Comparison of ENCODE assay signal across 8 cellular contexts in the genomic region with DNA sequence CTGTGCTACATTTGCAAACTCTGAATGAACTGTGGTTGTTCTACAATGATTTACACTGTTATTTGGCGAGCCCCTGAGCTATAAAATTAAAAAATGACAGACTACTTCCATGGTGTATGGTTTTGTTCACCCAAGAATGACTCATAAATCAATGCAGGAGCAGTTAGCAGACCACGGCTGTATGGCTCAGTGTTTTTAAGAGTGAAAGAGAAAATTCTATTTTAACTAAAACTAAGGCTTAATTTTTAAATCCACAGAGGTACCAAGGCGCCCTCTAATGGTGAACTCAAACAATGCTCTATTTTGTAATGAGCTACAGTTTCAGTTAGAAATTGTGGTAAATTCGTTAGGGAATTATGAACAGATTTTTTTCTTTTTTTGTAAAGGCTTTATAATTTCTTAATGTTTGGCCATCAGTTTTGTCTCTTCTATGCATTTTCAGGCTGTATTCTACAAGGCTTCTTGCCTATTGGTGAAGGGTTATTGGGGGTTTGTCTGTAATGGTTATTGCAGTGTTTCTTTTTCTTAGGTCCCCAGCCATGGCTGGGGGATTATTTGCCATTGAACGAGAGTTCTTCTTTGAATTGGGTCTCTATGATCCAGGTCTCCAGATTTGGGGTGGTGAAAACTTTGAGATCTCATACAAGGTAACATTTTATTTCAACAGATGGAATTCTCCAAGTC. TPM values are rescaled to one million over a fixed set of nuclear protein-coding genes. Genes with fewer than 3 reads are reported as not detected.
A peak's percentile ranks its signal among the peaks of the same experiment; 100 is the strongest.
DNase-seq lines count a peak whose midpoint lies in the region; ATAC-seq and TF ChIP-seq lines count a peak whose summit lies in the region.

No MANE protein-coding gene starts in this region.

- peaks cover 0 to 3% of the 10 kb centered on the region in 2 donors for H3K4me1 Mint-ChIP-seq in effector memory CD8-positive, alpha-beta T cell (ENCODE audit: low read depth in 2 of 2)
- H3K4me1 Mint-ChIP-seq in nephron progenitor cell = no peaks in the 10 kb centered on the region

- no peaks in the 10 kb centered on the region for H3K9me3 Mint-ChIP-seq in effector memory CD8-positive, alpha-beta T cell
- H3K9me3 Mint-ChIP-seq in nephron progenitor cell = peaks cover 18% of the 10 kb centered on the region

- H3K27ac Mint-ChIP-seq in effector memory CD8-positive, alpha-beta T cell = peak overlapping the region in 1 of 2 donors; percentile 46
- H3K27ac Mint-ChIP-seq in nephron progenitor cell = no peak overlapping the region

- H3K36me3 Mint-ChIP-seq in effector memory CD8-positive, alpha-beta T cell (ENCODE audit: insufficient read depth) = peaks cover 4% of the 10 kb centered on the region
- H3K36me3 Mint-ChIP-seq in nephron progenitor cell (ENCODE audit: low read depth) = peaks cover 52% of the 10 kb centered on the region

- peak; percentile 82 for ATAC-seq in GM21619 (IDR thresholded peaks at IDR 0.05; ENCODE audit: unreplicated experiment)
- peak; percentile 31 for ATAC-seq in effector memory CD8-positive, alpha-beta T cell (replicated peaks)

- no peak for TF ChIP-seq POLR2A in lower leg skin (IDR thresholded peaks at IDR 0.05)

- DNase-seq in NCI-H2227 (lab: John Stamatoyannopoulos, UW; ENCODE audit: unreplicated experiment) = peak; percentile 6
- no peak for DNase-seq in NCI-H2227 treated with DMSO at 0.1 percent for 48 hours (lab: John Stamatoyannopoulos, UW)
- peak; percentile 37 for DNase-seq in NCI-H748 (lab: John Stamatoyannopoulos, UW; ENCODE audit: unreplicated experiment)
- peak in 2 of 3 experiments; percentile 11 to 25 for DNase-seq in effector memory CD8-positive, alpha-beta T cell
- DNase-seq in nephron progenitor cell = no peak
- no peak for DNase-seq in lower leg skin (ENCODE audit: low spot score in 2 of 2)
- no peak for DNase-seq in stimulated activated CD8-positive, alpha-beta memory T cell treated with anti-CD3 and anti-CD28 coated beads, Interleukin-4, amount 100 ng/mL, for 48 hours

- intact Hi-C loops in lower leg skin (cut with DNase I; ENCODE audit: low total_unique reads) = no loop called here

- WGBS in lower leg skin, 2 donors = 39 to 40% methylated on average over 5 of the region's 5 CpGs

- H3K4me3 Mint-ChIP-seq in effector memory CD8-positive, alpha-beta T cell = no peak overlapping the region
- no peak overlapping the region for H3K4me3 Mint-ChIP-seq in nephron progenitor cell

- no peak overlapping the region for H3K4me3 ChIP-seq in lower leg skin (ENCODE audit: low read depth, poor library complexity, severe bottlenecking)

- no peaks in the 10 kb centered on the region for H3K27me3 Mint-ChIP-seq in effector memory CD8-positive, alpha-beta T cell
- no peaks in the 10 kb centered on the region for H3K27me3 Mint-ChIP-seq in nephron progenitor cell (ENCODE audit: low read depth, poor library complexity)

- TF ChIP-seq CTCF in nephron progenitor cell (IDR thresholded peaks at IDR 0.05) = peak; percentile 65
- no peak for TF ChIP-seq CTCF in lower leg skin (IDR thresholded peaks at IDR 0.05)

RNA-seq across cellular contexts. Expression of a gene that starts 32.5 kb away (rescaled TPM):
- 10 to 100 TPM; 26.2 to 52.3 (median 42.3) TPM for total RNA-seq in lower leg skin

Comparison
In these comparisons a context has a peak if more than half of its experiments do, and no peak if none do; other contexts are left out.
1. DNase-seq: peak in NCI-H2227 (single experiment), NCI-H748 (single experiment) and effector memory CD8-positive, alpha-beta T cell (2 of 3); none in NCI-H2227 treated with DMSO at 0.1 percent for 48 hours (single experiment), nephron progenitor cell (single experiment), lower leg skin (0 of 2) and stimulated activated CD8-positive, alpha-beta memory T cell treated with anti-CD3 and anti-CD28 coated beads, Interleukin-4, amount 100 ng/mL, for 48 hours (single experiment).